In genomic region chr9:115770521-115770920, GRCh38 we compare ENCODE assay signal across 23 cellular contexts.
"Had no signal": no experiment of that assay in that cellular context is flagged by ENCODE, and none has a peak within 500 bp of the region (broad histone marks: within the 10 kb centered on the region; RNA-seq: fewer than 3 reads in every experiment).

No MANE protein-coding gene starts in this region.

- DNase-seq: natural killer cell; occipital lobe; pancreas; psoas muscle; right cardiac atrium; right lobe of liver; sigmoid colon; small intestine; stimulated activated CD4-positive, alpha-beta T cell treated with anti-CD3 and anti-CD28 coated beads, Interleukin-15, amount 100 ng/mL, for 24 hours; stimulated activated CD4-positive, alpha-beta T cell treated with anti-CD3 and anti-CD28 coated beads, Interleukin-2, amount 100 ng/mL, for 24 hours; stimulated activated CD4-positive, alpha-beta T cell treated with anti-CD3 and anti-CD28 coated beads, Interleukin-2, amount 100 ng/mL, for 48 hours; stimulated activated CD4-positive, alpha-beta T cell treated with anti-CD3 and anti-CD28 coated beads, Interleukin-4, amount 100 ng/mL, for 24 hours; stimulated activated naive B cell treated with anti-CD40 and anti-IgM and Interleukin-4, amounts not matched to agents 10 μg/mL and 1 μg/mL and 100 μg/mL, for 72 hours; stimulated activated naive CD4-positive, alpha-beta T cell treated with Interleukin-2 at 50 U/mL for 16 hours; stomach; thyroid gland; trophoblast cell; upper lobe of left lung had no signal

- ATAC-seq: natural killer cell; pancreas; psoas muscle; right cardiac atrium; right lobe of liver; stimulated activated effector memory CD8-positive, alpha-beta T cell treated with anti-CD3 and anti-CD28 coated beads, Interleukin-12 subunit alpha, Interleukin-12 subunit beta, amount 100 ng/mL, for 72 hours; stimulated activated naive B cell treated with anti-CD40 and anti-IgM and Interleukin-4, amounts not matched to agents 10 μg/mL and 1 μg/mL and 100 μg/mL, for 72 hours had no signal

- H3K27me3 ChIP-seq: neural progenitor cell, pancreas, right lobe of liver, sigmoid colon, stomach, thyroid gland, tibial nerve, upper lobe of left lung, vagina had no signal

- H3K9me3 ChIP-seq: pancreas, psoas muscle, right lobe of liver, sigmoid colon, stomach, thoracic aorta, thyroid gland, upper lobe of left lung, vagina had no signal

- H3K4me3 ChIP-seq: neural progenitor cell, pancreas, psoas muscle, right lobe of liver, sigmoid colon, stomach, thoracic aorta, thyroid gland, tibial nerve, upper lobe of left lung, vagina had no signal

- H3K36me3 ChIP-seq: neural progenitor cell, pancreas, right lobe of liver, sigmoid colon, stomach, thoracic aorta, thyroid gland, tibial nerve, upper lobe of left lung, vagina had no signal

- H3K27ac ChIP-seq: neural progenitor cell, pancreas, psoas muscle, right lobe of liver, sigmoid colon, stomach, thoracic aorta, thyroid gland, tibial nerve, upper lobe of left lung, vagina had no signal

- H3K4me2 ChIP-seq: neural progenitor cell had no signal

- H3K4me1 ChIP-seq: pancreas, psoas muscle, sigmoid colon, stomach, thyroid gland, tibial nerve, upper lobe of left lung, vagina had no signal

- H2AFZ ChIP-seq: neural progenitor cell had no signal
